Comparison of ENCODE assay signal across 26 cellular contexts in genomic region chr7:85730016-85730415, GRCh38.
DNase-seq lines count a peak whose midpoint lies in the region; ATAC-seq and TF ChIP-seq lines count a peak whose summit lies in the region.
"Had no signal": no experiment of that assay in that cellular context is flagged by ENCODE, and none has a peak within 500 bp of the region (broad histone marks: within the 10 kb centered on the region; RNA-seq: fewer than 3 reads in every experiment).

No MANE protein-coding gene starts in this region.

- no peaks in the 10 kb centered on the region for H3K27me3 Mint-ChIP-seq in CD4-positive, alpha-beta T cell
- H3K27me3 Mint-ChIP-seq: activated B cell treated with CpG ODN at 0.5 μM for 24 hours; activated naive CD8-positive, alpha-beta T cell treated with anti-CD3 and anti-CD28 coated beads, Interleukin-2, amount 10 ng/mL, durations not matched to agents 7 days and 5 days; CD8-positive, alpha-beta memory T cell had no signal

- no peaks in the 10 kb centered on the region for H3K4me1 ChIP-seq in SK-N-SH (ENCODE audit: control insufficient read depth in 1 of 2, insufficient read depth in 2 of 2, low read depth in 1 of 2, low read length in 1 of 2)
- H3K4me1 ChIP-seq: left lung, uterus had no signal

- no peaks in the 10 kb centered on the region for H3K27me3 ChIP-seq in SK-N-SH (ENCODE audit: insufficient read depth)
- H3K27me3 ChIP-seq in CD4-positive, alpha-beta T cell (ENCODE audit: control insufficient read depth, insufficient read depth, low read length), result no peaks in the 10 kb centered on the region
- H3K27me3 ChIP-seq: left lung, pancreas, uterus had no signal

- POLR2A ChIA-PET in SK-N-SH (lab: Yijun Ruan, JAX), result no interaction called here
- POLR2A ChIA-PET in CD4-positive, alpha-beta T cell (lab: Charles Lee), result no interaction called here

- H3K79me2 ChIP-seq in SK-N-SH (ENCODE audit: insufficient read depth), result no peaks in the 10 kb centered on the region

- H3F3A ChIP-seq in SK-N-SH (replicated peaks; ENCODE audit: insufficient read depth), result no peaks in the 10 kb centered on the region

- H3K36me3 ChIP-seq in SK-N-SH (replicated peaks in 1 of 2; ENCODE audit: control insufficient read depth in 1 of 2, insufficient read depth in 2 of 2, low read length in 1 of 2), result no peaks in the 10 kb centered on the region
- H3K36me3 ChIP-seq: left lung, pancreas, uterus had no signal

- DNase-seq in Ammon's horn (ENCODE audit: low spot score) (peak; percentile 24), NCI-H1694 (lab: John Stamatoyannopoulos, UW) (peak; percentile 27), cardiac fibroblast (ENCODE audit: low read depth in 2 of 2) (peak; percentile 18 to 66), left kidney (ENCODE audit: low read depth, low spot score) (peak; percentile 22), SK-N-SH (no peak), ACHN (no peak), GM10266 (ENCODE audit: extremely low spot score) (no peak)
- DNase-seq in CD4-positive, alpha-beta T cell, result no peak
- DNase-seq: activated B cell treated with CpG ODN at 0.5 μM for 24 hours; activated CD4-positive, alpha-beta T cell treated with anti-CD3 and anti-CD28 coated beads, Interleukin-2, amount 50 U/mL, for 48 hours; activated CD8-positive, alpha-beta memory T cell treated with anti-CD3 and anti-CD28 coated beads, Interleukin-2, amount 50 U/mL, for 48 hours; activated naive CD8-positive, alpha-beta T cell treated with anti-CD3 and anti-CD28 coated beads, Interleukin-2, amount 10 ng/mL, durations not matched to agents 7 days and 5 days; CD8-positive, alpha-beta memory T cell; DMS53; effector CD8-positive, alpha-beta T cell; erythroblast; GF-D8; KBM-7; left lung; NCI-H1930; nephron progenitor cell; pancreas; RPMI8226; T-helper 9 cell; uterus had no signal

- 0 out of 2 replicates have a peak, but pooled peaks cover 4% of the 10 kb centered on the region for H3K9me2 ChIP-seq in SK-N-SH

- no peak overlapping the region for H3K4me3 ChIP-seq in cardiac fibroblast (replicated peaks in 1 of 2; ENCODE audit: low read depth in 2 of 2, low read length in 2 of 2)
- no peak overlapping the region for H3K4me3 ChIP-seq in SK-N-SH (ENCODE audit: low read depth in 2 of 2, low read length in 1 of 2)
- H3K4me3 ChIP-seq: GM12878, left lung, pancreas, uterus had no signal

- ATAC-seq in CD4-positive, alpha-beta T cell (ENCODE audit: poor library complexity), result no peak
- ATAC-seq: GM12878, left lung, pancreas had no signal

- no peaks in the 10 kb centered on the region for H3K4me1 Mint-ChIP-seq in CD4-positive, alpha-beta T cell (ENCODE audit: low read depth)
- H3K4me1 Mint-ChIP-seq: activated B cell treated with CpG ODN at 0.5 μM for 24 hours; activated naive CD8-positive, alpha-beta T cell treated with anti-CD3 and anti-CD28 coated beads, Interleukin-2, amount 10 ng/mL, durations not matched to agents 7 days and 5 days; CD8-positive, alpha-beta memory T cell had no signal

- no peak overlapping the region for H3K27ac Mint-ChIP-seq in CD4-positive, alpha-beta T cell
- H3K27ac Mint-ChIP-seq: activated B cell treated with CpG ODN at 0.5 μM for 24 hours; activated naive CD8-positive, alpha-beta T cell treated with anti-CD3 and anti-CD28 coated beads, Interleukin-2, amount 10 ng/mL, durations not matched to agents 7 days and 5 days; CD8-positive, alpha-beta memory T cell; nephron progenitor cell had no signal

- intact Hi-C loops in CD4-positive, alpha-beta T cell (cut with DNase I, micrococcal nuclease), result no loop called here

- CTCF ChIA-PET in SK-N-SH (lab: Yijun Ruan, JAX), result no interaction called here
- CTCF ChIA-PET in CD4-positive, alpha-beta T cell (lab: Charles Lee), result no interaction called here

- in situ Hi-C loops in ACHN (cut with HindIII; ENCODE audit: low pct_ligation_motif_present, low pct_unique_long_range_greater_than_20kb, low sequenced_read_pairs), result no loop called here

- no peak for TF ChIP-seq CTCF in cardiac fibroblast (IDR thresholded peaks at IDR 0.05; ENCODE audit: low read depth, low read length)
- TF ChIP-seq CTCF in SK-N-SH (IDR thresholded peaks at IDR 0.05), result no peak
- TF ChIP-seq CTCF in GM10266 (IDR thresholded peaks at IDR 0.05; ENCODE audit: control insufficient read depth, insufficient read depth, low read depth, missing control alignments), result no peak
- no peak for TF ChIP-seq CTCF in CD4-positive, alpha-beta T cell (IDR thresholded peaks at IDR 0.05)

- H3K4me3 Mint-ChIP-seq in CD4-positive, alpha-beta T cell, result no peak overlapping the region
- H3K4me3 Mint-ChIP-seq: activated B cell treated with CpG ODN at 0.5 μM for 24 hours; activated naive CD8-positive, alpha-beta T cell treated with anti-CD3 and anti-CD28 coated beads, Interleukin-2, amount 10 ng/mL, durations not matched to agents 7 days and 5 days; CD8-positive, alpha-beta memory T cell; nephron progenitor cell had no signal

- no peaks in the 10 kb centered on the region for H4K20me1 ChIP-seq in SK-N-SH (ENCODE audit: insufficient read depth)

- H3K9ac ChIP-seq in SK-N-SH, result no peak overlapping the region

- 32% methylated on average over 2 of the region's 2 CpGs for whole genome bisulfite sequencing in SK-N-SH (ENCODE audit: low lambda C conversion rate)

- no peaks in the 10 kb centered on the region for H3K9me3 ChIP-seq in SK-N-SH
- H3K9me3 ChIP-seq in CD4-positive, alpha-beta T cell (ENCODE audit: control insufficient read depth, low read length), result peaks cover 4% of the 10 kb centered on the region
- H3K9me3 ChIP-seq: pancreas, uterus had no signal

- no peak for TF ChIP-seq RAD21 in SK-N-SH (IDR thresholded peaks at IDR 0.05; ENCODE audit: low read length)

- peaks cover 12% of the 10 kb centered on the region for H3K9me3 Mint-ChIP-seq in CD4-positive, alpha-beta T cell

- no peaks in the 10 kb centered on the region for H3K36me3 Mint-ChIP-seq in CD4-positive, alpha-beta T cell (ENCODE audit: low read depth)
- H3K36me3 Mint-ChIP-seq: activated naive CD8-positive, alpha-beta T cell treated with anti-CD3 and anti-CD28 coated beads, Interleukin-2, amount 10 ng/mL, durations not matched to agents 7 days and 5 days; CD8-positive, alpha-beta memory T cell had no signal

- no peak for TF ChIP-seq EP300 in SK-N-SH (IDR thresholded peaks at IDR 0.05; ENCODE audit: borderline replicate concordance in 1 of 2, low read depth in 1 of 2, low read length in 1 of 2)

- no peak overlapping the region for H3K4me2 ChIP-seq in SK-N-SH

- no peak overlapping the region for H3K27ac ChIP-seq in SK-N-SH (ENCODE audit: low read depth in 2 of 2, low read length in 1 of 2)
- H3K27ac ChIP-seq in CD4-positive, alpha-beta T cell (ENCODE audit: low read depth, low read length), result no peak overlapping the region
- H3K27ac ChIP-seq: left lung, pancreas, uterus had no signal

- no peak overlapping the region for H2AFZ ChIP-seq in SK-N-SH (ENCODE audit: low read depth)

TF ChIP-seq in SK-N-SH, 30 proteins besides CTCF, POLR2A, EP300 and RAD21:
- TF ChIP-seq GATA2 (CRISPR knock-in tag; IDR thresholded peaks at IDR 0.05) (no peak), JUND (IDR thresholded peaks at IDR 0.05) (no peak), NRF1 (IDR thresholded peaks at IDR 0.05; ENCODE audit: low read depth, low read length) (no peak), MXI1 (IDR thresholded peaks at IDR 0.05; ENCODE audit: low read depth, low read length) (no peak), USF2 (IDR thresholded peaks at IDR 0.05; ENCODE audit: borderline replicate concordance, low read depth, low read length) (no peak), SIN3A (IDR thresholded peaks at IDR 0.05; ENCODE audit: borderline replicate concordance, low read depth, low read length) (no peak), SMC3 (IDR thresholded peaks at IDR 0.05; ENCODE audit: low read depth, low read length) (no peak), IRF3 (IDR thresholded peaks at IDR 0.05; ENCODE audit: low read depth, low read length) (no peak), RFX5 (IDR thresholded peaks at IDR 0.05; ENCODE audit: low read length) (no peak), EZH2phosphoT487 (IDR thresholded peaks at IDR 0.05; ENCODE audit: borderline replicate concordance, low read depth) (no peak), MAX (IDR thresholded peaks at IDR 0.05; ENCODE audit: low read depth) (no peak), USF1 (IDR thresholded peaks at IDR 0.05; ENCODE audit: borderline replicate concordance, low read depth) (no peak)

Comparison
In these comparisons a context has a peak if more than half of its experiments do, and no peak if none do; other contexts are left out.
1. DNase-seq: peak in Ammon's horn (single experiment), NCI-H1694 (single experiment), cardiac fibroblast (2 of 2) and left kidney (single experiment); none in SK-N-SH (single experiment), ACHN (single experiment), GM10266 (single experiment) and CD4-positive, alpha-beta T cell (0 of 10).